Comparison of ENCODE assay signal across 9 cellular contexts in genomic region chr1:67713071-67713806, GRCh38. TPM values are rescaled to one million over a fixed set of nuclear protein-coding genes. Genes with fewer than 3 reads are reported as not detected.
A peak's percentile ranks its signal among the peaks of the same experiment; 100 is the strongest.
DNase-seq lines count a peak whose midpoint lies in the region; ATAC-seq and TF ChIP-seq lines count a peak whose summit lies in the region.
"Had no signal": no experiment of that assay in that cellular context is flagged by ENCODE, and none has a peak within 500 bp of the region (broad histone marks: within the 10 kb centered on the region; RNA-seq: fewer than 3 reads in every experiment).

No MANE protein-coding gene starts in this region.

- H3K36me3 ChIP-seq in Panc1 (ENCODE audit: control insufficient read depth, insufficient read depth, low read length), result no peaks in the 10 kb centered on the region

- no TSS peak for BruUV-seq in Panc1 (replicated peaks; lab: Mats Ljungman, UMichigan)

- POLR2A ChIA-PET in Panc1 (lab: Charles Lee), result no interaction called here

- no peaks in the 10 kb centered on the region for H3K27me3 ChIP-seq in Panc1 (ENCODE audit: control insufficient read depth, insufficient read depth, low read length)

- ATAC-seq in Panc1, result peak; percentile 67
- ATAC-seq in HG03025 (IDR thresholded peaks at IDR 0.05; ENCODE audit: low FRiP score, unreplicated experiment), result no peak
- no peak for ATAC-seq in HG03354 (IDR thresholded peaks at IDR 0.05; ENCODE audit: poor library complexity, severe bottlenecking, unreplicated experiment)
- no peak for ATAC-seq in HG03571 (IDR thresholded peaks at IDR 0.05; ENCODE audit: unreplicated experiment)

- DNase-seq in A172 (ENCODE audit: low spot score) (peak; percentile 91), HT1080 (ENCODE audit: low read depth) (peak; percentile 93), Panc1 (ENCODE audit: low read depth, low spot score) (no peak), fibroblast of pulmonary artery (ENCODE audit: low read depth) (peak; percentile 75)
- no peak for DNase-seq in stimulated activated naive CD4-positive, alpha-beta T cell (lab: John Stamatoyannopoulos, UW)
- DNase-seq: CD4-positive, CD25-positive, alpha-beta regulatory T cell had no signal

- H3K4me1 ChIP-seq in Panc1 (ENCODE audit: control insufficient read depth, insufficient read depth, low read length), result peaks cover 53% of the 10 kb centered on the region

- H3K27ac ChIP-seq in Panc1 (ENCODE audit: low read length), result peak overlapping the region; percentile 40; the same call in 1 of the 2 replicates

- intact Hi-C loops in Panc1 (cut with micrococcal nuclease; ENCODE audit: unreplicated experiment), result no loop called here

- TF ChIP-seq CTCF in Panc1 (IDR thresholded peaks at IDR 0.05) (no peak), fibroblast of pulmonary artery (IDR thresholded peaks at IDR 0.05; ENCODE audit: low read length, missing control alignments) (no peak)

- in situ Hi-C loops in Panc1 (cut with HindIII; ENCODE audit: low pct_unique_long_range_greater_than_20kb, low sequenced_read_pairs), result no loop called here

- H3K4me3 ChIP-seq in Panc1 (ENCODE audit: low read depth in 2 of 2, low read length in 2 of 2) (no peak overlapping the region), fibroblast of pulmonary artery (replicated peaks; ENCODE audit: low read depth, low read length) (no peak overlapping the region)

- CTCF ChIA-PET in Panc1 (lab: Charles Lee), result interaction anchor here (1.1 kb wide), 1 partner anchor 54 kb away, joined by 3 read pairs; no protein-coding TSS in a partner anchor

- H3K9me3 ChIP-seq in Panc1 (ENCODE audit: control insufficient read depth, insufficient read depth, low read depth, low read length), result no peaks in the 10 kb centered on the region

RNA-seq across cellular contexts. Expression of gene GADD45A, which starts 28.2 kb away (rescaled TPM):
- total RNA-seq in A172 (2014; rRNA removed; shearing (Covaris generic)), result 88.8 and 121 TPM in 2 replicates
- 62.6 and 73.3 TPM in 2 replicates for total RNA-seq in HT1080 (2014; rRNA removed; shearing (Covaris generic))
- 128 and 147 TPM in 2 replicates for polyA plus RNA-seq in HT1080 (2015; cell fraction: cytosol; rRNA removed)
- polyA plus RNA-seq in HT1080 (2015; cell fraction: nucleus; rRNA removed), result 180 and 189 TPM in 2 replicates
- 106 TPM for total RNA-seq in Panc1 (2021; ENCODE audit: unreplicated experiment)
- polyA plus RNA-seq in Panc1 (2012; ENCODE audit: insufficient read length), result 91.6 TPM

Comparison
In these comparisons a context has a peak if more than half of its experiments do, and no peak if none do; other contexts are left out.
1. DNase-seq: peak in A172 (single experiment), HT1080 (single experiment) and fibroblast of pulmonary artery (single experiment); none in Panc1 (single experiment) and stimulated activated naive CD4-positive, alpha-beta T cell (0 of 6).